Comparison of ENCODE assay signal across 23 cellular contexts in the genomic region with DNA sequence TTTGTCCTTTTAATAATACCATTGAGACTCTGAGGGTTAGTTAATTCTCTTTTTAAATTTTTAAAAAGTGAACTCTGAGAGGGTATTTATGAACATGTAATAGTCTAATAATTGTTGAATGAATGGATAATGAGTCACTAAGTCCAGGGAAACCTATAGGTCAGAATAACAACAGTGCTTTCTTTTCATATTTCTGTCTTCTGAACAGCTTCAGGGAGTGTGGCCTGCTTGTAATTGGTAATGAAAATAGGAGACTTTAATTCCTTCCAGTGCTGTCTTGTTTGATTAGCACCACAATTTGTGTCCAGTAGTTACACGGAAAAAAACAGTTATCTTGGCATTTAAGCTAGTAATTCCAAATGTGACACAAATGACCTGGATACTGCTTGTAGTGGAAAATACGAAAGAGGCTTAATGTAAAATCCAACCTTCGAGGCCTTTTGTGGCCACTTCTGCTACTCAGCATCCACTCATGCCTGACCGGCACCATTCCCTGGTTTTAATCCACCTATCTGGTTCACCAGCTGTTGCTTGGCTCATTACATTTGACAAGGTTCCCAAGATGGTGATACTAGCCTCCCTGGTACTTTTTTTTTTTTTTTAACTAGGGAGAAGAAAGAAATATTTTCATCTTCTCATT.
DNase-seq lines count a peak whose midpoint lies in the region; ATAC-seq and TF ChIP-seq lines count a peak whose summit lies in the region.
"Had no signal": no experiment of that assay in that cellular context is flagged by ENCODE, and none has a peak within 500 bp of the region (broad histone marks: within the 10 kb centered on the region; RNA-seq: fewer than 3 reads in every experiment).

No MANE protein-coding gene starts in this region.

- WGBS in mesenchymal stem cell = 84% methylated on average over 4 of the region's 4 CpGs

- no peak overlapping the region for H4K8ac ChIP-seq in mesenchymal stem cell (ENCODE audit: low read length)

- H2AK5ac ChIP-seq in mesenchymal stem cell (ENCODE audit: low read length, severe bottlenecking) = no peak overlapping the region

- DNase-seq in COLO829 (ENCODE audit: low spot score) (peak; percentile 82), G401 (ENCODE audit: low spot score) (peak; percentile 17), mesenchymal stem cell (no peak)
- no peak for DNase-seq in activated CD4-positive, alpha-beta T cell treated with anti-CD3 and anti-CD28 coated beads for 4 hours
- no peak for DNase-seq in stimulated activated CD4-positive, alpha-beta T cell treated with anti-CD3 and anti-CD28 coated beads, Interleukin-12 subunit alpha, Interleukin-12 subunit beta, amount 100 ng/mL, for 4 hours
- DNase-seq: activated CD4-positive, alpha-beta T cell treated with anti-CD3 and anti-CD28 coated beads, Interleukin-2, amount 50 U/mL, for 1 hour; activated naive CD4-positive, alpha-beta T cell treated with anti-CD3 and anti-CD28 coated beads, Interleukin-2, amount 10 ng/mL, durations not matched to agents 7 days and 5 days; amniotic stem cell; GF-D8; GM23248; kidney; NCI-H2107; NCI-H526; RPMI8226; small intestine; stimulated activated CD4-positive, alpha-beta T cell treated with anti-CD3 and anti-CD28 coated beads, Interleukin-2, amount 100 ng/mL, for 24 hours; upper lobe of right lung had no signal

- ATAC-seq in SK-N-SH treated with all-trans-retinoic acid at 6 μM for 48 hours = peak; percentile 43; the same call in 2 of the 3 replicates
- ATAC-seq in HG03342 (IDR thresholded peaks at IDR 0.05; ENCODE audit: unreplicated experiment) = no peak
- no peak for ATAC-seq in HG02870 (IDR thresholded peaks at IDR 0.05; ENCODE audit: unreplicated experiment)
- ATAC-seq: upper lobe of right lung had no signal

- H3K18ac ChIP-seq in mesenchymal stem cell (ENCODE audit: low read depth in 1 of 2, low read length in 2 of 2) = no peak overlapping the region

- no peak overlapping the region for H2BK12ac ChIP-seq in mesenchymal stem cell (ENCODE audit: low read length in 2 of 2)

- H3K27ac ChIP-seq in mesenchymal stem cell (ENCODE audit: low read length, poor library complexity, severe bottlenecking) = peak overlapping the region; percentile 11
- H3K27ac ChIP-seq: BLaER1 treated with 17β-estradiol and CSF1 and Interleukin-3, amounts not matched to agents 10 nM and 100 nM; GM23248; prostate gland; upper lobe of right lung; VCaP had no signal

- no peak overlapping the region for H3K4me3 ChIP-seq in mesenchymal stem cell (ENCODE audit: insufficient read depth in 1 of 2, low read depth in 1 of 2, low read length in 2 of 2)
- H3K4me3 ChIP-seq: BLaER1 treated with 17β-estradiol and CSF1 and Interleukin-3, amounts not matched to agents 10 nM and 100 nM; GM23248; prostate gland; upper lobe of right lung had no signal

- H3K4ac ChIP-seq in mesenchymal stem cell (ENCODE audit: low read depth in 1 of 2, low read length in 2 of 2) = no peak overlapping the region

- no peak overlapping the region for H3K9ac ChIP-seq in mesenchymal stem cell (ENCODE audit: low read length)
- H3K9ac ChIP-seq: BLaER1 treated with 17β-estradiol and CSF1 and Interleukin-3, amounts not matched to agents 10 nM and 100 nM; GM23248 had no signal

- no peak overlapping the region for H2BK15ac ChIP-seq in mesenchymal stem cell (ENCODE audit: low read depth, poor library complexity, severe bottlenecking)

- in situ Hi-C loops in G401 (cut with HindIII; ENCODE audit: low sequenced_read_pairs) = no loop called here

- H3K79me1 ChIP-seq in mesenchymal stem cell (replicated peaks; ENCODE audit: low read length, poor library complexity, severe bottlenecking) = no peaks in the 10 kb centered on the region

- no peak overlapping the region for H3K4me2 ChIP-seq in mesenchymal stem cell (ENCODE audit: low read length, poor library complexity, severe bottlenecking)
- H3K4me2 ChIP-seq: BLaER1 treated with 17β-estradiol and CSF1 and Interleukin-3, amounts not matched to agents 10 nM and 100 nM had no signal

- H2AFZ ChIP-seq in mesenchymal stem cell (ENCODE audit: low read depth, low read length) = no peak overlapping the region
- H2AFZ ChIP-seq: GM23248 had no signal

- no peak overlapping the region for H4K91ac ChIP-seq in mesenchymal stem cell (ENCODE audit: low read length)

- H3K9me3 ChIP-seq in mesenchymal stem cell (ENCODE audit: control insufficient read depth, low read length) = no peaks in the 10 kb centered on the region
- H3K9me3 ChIP-seq: prostate gland, upper lobe of right lung had no signal

- H3K14ac ChIP-seq in mesenchymal stem cell (ENCODE audit: low read length in 2 of 2) = no peak overlapping the region

- H3K4me1 ChIP-seq in mesenchymal stem cell (ENCODE audit: control insufficient read depth, insufficient read depth, low read depth, low read length) = peaks cover 3% of the 10 kb centered on the region
- H3K4me1 ChIP-seq: BLaER1 treated with 17β-estradiol and CSF1 and Interleukin-3, amounts not matched to agents 10 nM and 100 nM; prostate gland; upper lobe of right lung had no signal

- H3K36me3 ChIP-seq in mesenchymal stem cell (ENCODE audit: control insufficient read depth in 1 of 2, insufficient read depth in 2 of 2, low read depth in 1 of 2, low read length in 2 of 2) = no peaks in the 10 kb centered on the region
- H3K36me3 ChIP-seq: BLaER1 treated with 17β-estradiol and CSF1 and Interleukin-3, amounts not matched to agents 10 nM and 100 nM; prostate gland; upper lobe of right lung had no signal

- no peaks in the 10 kb centered on the region for H3K27me3 ChIP-seq in mesenchymal stem cell (ENCODE audit: control insufficient read depth in 1 of 2, insufficient read depth in 1 of 2, low read length in 2 of 2)
- H3K27me3 ChIP-seq: BLaER1 treated with 17β-estradiol and CSF1 and Interleukin-3, amounts not matched to agents 10 nM and 100 nM; upper lobe of right lung had no signal

- H2BK120ac ChIP-seq in mesenchymal stem cell (ENCODE audit: low read depth, low read length) = no peak overlapping the region

- H2BK5ac ChIP-seq in mesenchymal stem cell (ENCODE audit: low read depth, low read length, poor library complexity, severe bottlenecking) = no peak overlapping the region

- no peak overlapping the region for H3K23ac ChIP-seq in mesenchymal stem cell (ENCODE audit: low read length in 2 of 2)

TF ChIP-seq in SK-N-SH treated with all-trans-retinoic acid at 6 μM for 48 hours, 23 proteins besides CTCF, POLR2A, EP300 and RAD21:
- TF ChIP-seq CSDC2 (CRISPR knock-in tag; IDR thresholded peaks at IDR 0.05) (no peak), POU6F1 (CRISPR knock-in tag; IDR thresholded peaks at IDR 0.05; ENCODE audit: borderline replicate concordance, low read depth) (no peak), ZFP30 (CRISPR knock-in tag; IDR thresholded peaks at IDR 0.05) (no peak), ZNF565 (CRISPR knock-in tag; conservative IDR thresholded peaks at IDR 0.05; ENCODE audit: low read depth) (no peak), RARB (CRISPR knock-in tag; IDR thresholded peaks at IDR 0.05) (no peak)
- TF ChIP-seq, protein P1, sequence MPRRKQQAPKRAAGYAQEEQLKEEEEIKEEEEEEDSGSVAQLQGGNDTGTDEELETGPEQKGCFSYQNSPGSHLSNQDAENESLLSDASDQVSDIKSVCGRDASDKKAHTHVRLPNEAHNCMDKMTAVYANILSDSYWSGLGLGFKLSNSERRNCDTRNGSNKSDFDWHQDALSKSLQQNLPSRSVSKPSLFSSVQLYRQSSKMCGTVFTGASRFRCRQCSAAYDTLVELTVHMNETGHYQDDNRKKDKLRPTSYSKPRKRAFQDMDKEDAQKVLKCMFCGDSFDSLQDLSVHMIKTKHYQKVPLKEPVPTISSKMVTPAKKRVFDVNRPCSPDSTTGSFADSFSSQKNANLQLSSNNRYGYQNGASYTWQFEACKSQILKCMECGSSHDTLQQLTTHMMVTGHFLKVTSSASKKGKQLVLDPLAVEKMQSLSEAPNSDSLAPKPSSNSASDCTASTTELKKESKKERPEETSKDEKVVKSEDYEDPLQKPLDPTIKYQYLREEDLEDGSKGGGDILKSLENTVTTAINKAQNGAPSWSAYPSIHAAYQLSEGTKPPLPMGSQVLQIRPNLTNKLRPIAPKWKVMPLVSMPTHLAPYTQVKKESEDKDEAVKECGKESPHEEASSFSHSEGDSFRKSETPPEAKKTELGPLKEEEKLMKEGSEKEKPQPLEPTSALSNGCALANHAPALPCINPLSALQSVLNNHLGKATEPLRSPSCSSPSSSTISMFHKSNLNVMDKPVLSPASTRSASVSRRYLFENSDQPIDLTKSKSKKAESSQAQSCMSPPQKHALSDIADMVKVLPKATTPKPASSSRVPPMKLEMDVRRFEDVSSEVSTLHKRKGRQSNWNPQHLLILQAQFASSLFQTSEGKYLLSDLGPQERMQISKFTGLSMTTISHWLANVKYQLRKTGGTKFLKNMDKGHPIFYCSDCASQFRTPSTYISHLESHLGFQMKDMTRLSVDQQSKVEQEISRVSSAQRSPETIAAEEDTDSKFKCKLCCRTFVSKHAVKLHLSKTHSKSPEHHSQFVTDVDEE (CRISPR knock-in tag; IDR thresholded peaks at IDR 0.05) = no peak
TF ChIP-seq in SK-N-SH treated with all-trans-retinoic acid at 6 μM for 48 hours: peak in this region for 0.

Comparison
In these comparisons a context has a peak if more than half of its experiments do, and no peak if none do; other contexts are left out.
1. DNase-seq: peak in COLO829 (single experiment) and G401 (single experiment); none in mesenchymal stem cell (single experiment), activated CD4-positive, alpha-beta T cell treated with anti-CD3 and anti-CD28 coated beads for 4 hours (0 of 2) and stimulated activated CD4-positive, alpha-beta T cell treated with anti-CD3 and anti-CD28 coated beads, Interleukin-12 subunit alpha, Interleukin-12 subunit beta, amount 100 ng/mL, for 4 hours (single experiment).